10 cellular contexts compared by ENCODE assay signal in the genomic region with DNA sequence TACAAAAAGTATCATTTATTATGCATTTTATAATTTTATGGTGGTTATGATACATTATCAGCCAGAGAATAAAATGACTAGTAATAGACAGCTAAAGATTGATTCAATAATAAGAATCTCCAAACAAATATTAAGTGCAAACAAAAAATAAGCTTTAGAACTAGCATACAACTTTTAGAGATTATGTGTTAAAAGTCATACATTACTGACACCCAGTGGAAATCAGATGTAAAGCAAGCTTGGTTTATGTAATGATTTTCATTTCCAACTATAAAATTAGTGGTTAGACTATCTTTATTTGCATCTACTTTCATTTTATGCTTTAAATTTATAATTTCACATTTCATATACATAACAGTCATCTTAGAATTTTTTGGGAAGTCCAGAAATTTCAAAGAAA. TPM values are rescaled to one million over a fixed set of nuclear protein-coding genes. Genes with fewer than 3 reads are reported as not detected.
DNase-seq lines count a peak whose midpoint lies in the region; ATAC-seq and TF ChIP-seq lines count a peak whose summit lies in the region.
"Had no signal": no experiment of that assay in that cellular context is flagged by ENCODE, and none has a peak within 500 bp of the region (broad histone marks: within the 10 kb centered on the region; RNA-seq: fewer than 3 reads in every experiment).

No MANE protein-coding gene starts in this region.

- no peaks in the 10 kb centered on the region for H3K79me2 ChIP-seq in smooth muscle cell (ENCODE audit: low read depth)

- no peak for TF ChIP-seq POLR2A in esophagus squamous epithelium (IDR thresholded peaks at IDR 0.05)

- H3K27me3 Mint-ChIP-seq in effector memory CD8-positive, alpha-beta T cell, result no peaks in the 10 kb centered on the region

- DNase-seq in NOMO-1 treated with DMSO at 0.1 percent for 48 hours (lab: John Stamatoyannopoulos, UW; ENCODE audit: unreplicated experiment) (peak; percentile 2), NOMO-1 treated with dmso at 0.1 percent for 144 hours (lab: John Stamatoyannopoulos, UW; ENCODE audit: unreplicated experiment) (no peak), OCI-M1 (lab: John Stamatoyannopoulos, UW) (peak; percentile 27), esophagus squamous epithelium (lab: John Stamatoyannopoulos, UW) (no peak), smooth muscle cell (lab: John Stamatoyannopoulos, UW; ENCODE audit: unreplicated experiment) (no peak), DMS79 treated with DMSO at 0.1 percent for 48 hours (lab: John Stamatoyannopoulos, UW) (no peak)
- no peak for DNase-seq in stimulated activated naive CD8-positive, alpha-beta T cell treated with anti-CD3 and anti-CD28 coated beads, Interleukin-15, Interleukin-2, amounts not matched to agents 100 U/mL and 50 U/mL, for 24 hours
- no peak for DNase-seq in effector memory CD8-positive, alpha-beta T cell
- DNase-seq: COR-L47 had no signal

- no peak overlapping the region for H3K4me2 ChIP-seq in smooth muscle cell

- H3K9me3 ChIP-seq in esophagus squamous epithelium (no peaks in the 10 kb centered on the region), smooth muscle cell (replicated peaks; ENCODE audit: low read depth) (no peaks in the 10 kb centered on the region)

- H3K27me3 ChIP-seq in esophagus squamous epithelium, result no peaks in the 10 kb centered on the region
- no peaks in the 10 kb centered on the region for H3K27me3 ChIP-seq in smooth muscle cell (ENCODE audit: low read depth)

- no peak overlapping the region for H3K27ac Mint-ChIP-seq in effector memory CD8-positive, alpha-beta T cell
- H3K27ac Mint-ChIP-seq: natural killer cell treated with Interleukin-12 subunit alpha and Interleukin-12 subunit beta and Interleukin-15 and Interleukin-18, amount 100 ng/mL, for 72 hours had no signal

- H3K36me3 ChIP-seq in esophagus squamous epithelium (no peaks in the 10 kb centered on the region), smooth muscle cell (ENCODE audit: low read depth) (no peaks in the 10 kb centered on the region)

- H3K4me3 Mint-ChIP-seq in effector memory CD8-positive, alpha-beta T cell, result no peak overlapping the region
- H3K4me3 Mint-ChIP-seq: natural killer cell treated with Interleukin-12 subunit alpha and Interleukin-12 subunit beta and Interleukin-15 and Interleukin-18, amount 100 ng/mL, for 72 hours had no signal

- peaks cover 0 to 2% of the 10 kb centered on the region in 2 donors for H3K9me3 Mint-ChIP-seq in effector memory CD8-positive, alpha-beta T cell
- H3K9me3 Mint-ChIP-seq: natural killer cell treated with Interleukin-12 subunit alpha and Interleukin-12 subunit beta and Interleukin-15 and Interleukin-18, amount 100 ng/mL, for 72 hours had no signal

- TF ChIP-seq CTCF in esophagus squamous epithelium (IDR thresholded peaks at IDR 0.05) (peak in 5 of 6 experiments; percentile 17 to 50 (median 30)), smooth muscle cell (IDR thresholded peaks at IDR 0.05; ENCODE audit: borderline replicate concordance, insufficient read depth, poor library complexity, severe bottlenecking) (peak; percentile 68)

- no peak overlapping the region for H2AFZ ChIP-seq in smooth muscle cell (ENCODE audit: low read depth)

- H4K20me1 ChIP-seq in smooth muscle cell (ENCODE audit: low read depth), result no peaks in the 10 kb centered on the region

- no peaks in the 10 kb centered on the region for H3F3A ChIP-seq in smooth muscle cell (ENCODE audit: low read depth)

- H3K27ac ChIP-seq in esophagus squamous epithelium (no peak overlapping the region), smooth muscle cell (ENCODE audit: low read depth) (no peak overlapping the region)

- no peak overlapping the region for H3K4me3 ChIP-seq in esophagus squamous epithelium
- H3K4me3 ChIP-seq in smooth muscle cell, result no peak overlapping the region

- H3K9ac ChIP-seq in smooth muscle cell (ENCODE audit: low read depth), result no peak overlapping the region

- H3K4me1 ChIP-seq in esophagus squamous epithelium, result no peaks in the 10 kb centered on the region
- H3K4me1 ChIP-seq in smooth muscle cell (ENCODE audit: low read depth), result no peaks in the 10 kb centered on the region

- H3K4me1 Mint-ChIP-seq in effector memory CD8-positive, alpha-beta T cell (ENCODE audit: low read depth in 2 of 2), result no peaks in the 10 kb centered on the region

- no peak for ATAC-seq in stimulated activated naive CD8-positive, alpha-beta T cell treated with anti-CD3 and anti-CD28 coated beads, Interleukin-15, Interleukin-2, amounts not matched to agents 100 U/mL and 50 U/mL, for 24 hours
- no peak for ATAC-seq in effector memory CD8-positive, alpha-beta T cell (replicated peaks)
- ATAC-seq: natural killer cell treated with Interleukin-12 subunit alpha and Interleukin-12 subunit beta and Interleukin-15 and Interleukin-18, amount 100 ng/mL, for 72 hours had no signal

- intact Hi-C loops in esophagus squamous epithelium (cut with DNase I), result no loop called here

- H3K36me3 Mint-ChIP-seq in effector memory CD8-positive, alpha-beta T cell (ENCODE audit: insufficient read depth), result no peaks in the 10 kb centered on the region
- H3K36me3 Mint-ChIP-seq: natural killer cell treated with Interleukin-12 subunit alpha and Interleukin-12 subunit beta and Interleukin-15 and Interleukin-18, amount 100 ng/mL, for 72 hours had no signal

RNA-seq across cellular contexts. Expression of a gene that starts 57.7 kb away (rescaled TPM):
- under 1 TPM in 2 of 4 donors, not detected in 2; 0.38 to 0.44 TPM for total RNA-seq in esophagus squamous epithelium
- total RNA-seq in smooth muscle cell, result 0.54 and 5.8 TPM in 2 replicates
- 2.3 and 2.6 TPM in 2 replicates for polyA plus RNA-seq in smooth muscle cell
- total RNA-seq: natural killer cell treated with Interleukin-12 subunit alpha and Interleukin-12 subunit beta and Interleukin-15 and Interleukin-18, amount 100 ng/mL, for 72 hours had no signal

Comparison
In these comparisons a context has a peak if more than half of its experiments do, and no peak if none do; other contexts are left out.
1. DNase-seq: peak in NOMO-1 treated with DMSO at 0.1 percent for 48 hours (single experiment) and OCI-M1 (single experiment); none in NOMO-1 treated with dmso at 0.1 percent for 144 hours (single experiment), esophagus squamous epithelium (single experiment), smooth muscle cell (single experiment), stimulated activated naive CD8-positive, alpha-beta T cell treated with anti-CD3 and anti-CD28 coated beads, Interleukin-15, Interleukin-2, amounts not matched to agents 100 U/mL and 50 U/mL, for 24 hours (single experiment), DMS79 treated with DMSO at 0.1 percent for 48 hours (single experiment) and effector memory CD8-positive, alpha-beta T cell (0 of 3).